21 cellular contexts compared by ENCODE assay signal in the genomic region with DNA sequence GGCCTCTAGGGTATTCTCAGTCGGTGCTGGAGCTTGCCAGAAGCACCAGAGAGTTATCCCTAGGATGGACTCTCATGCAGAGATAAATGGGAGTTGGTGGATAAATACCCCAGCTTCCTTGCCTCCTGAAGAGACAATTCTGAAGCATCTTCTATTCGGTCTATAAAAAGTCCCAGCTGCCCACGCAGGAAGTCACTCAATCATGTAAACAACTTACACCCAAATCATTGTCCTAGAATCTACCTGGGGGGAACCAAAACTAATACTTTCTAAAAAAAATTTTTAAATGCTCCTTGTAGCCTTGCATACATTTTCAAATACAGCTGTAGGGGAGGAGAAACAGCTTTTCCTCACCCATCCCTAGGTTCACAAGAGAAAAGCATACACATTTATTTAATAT.
DNase-seq lines count a peak whose midpoint lies in the region; ATAC-seq and TF ChIP-seq lines count a peak whose summit lies in the region.
"Had no signal": no experiment of that assay in that cellular context is flagged by ENCODE, and none has a peak within 500 bp of the region (broad histone marks: within the 10 kb centered on the region; RNA-seq: fewer than 3 reads in every experiment).

No MANE protein-coding gene starts in this region.

- no peak overlapping the region for H3K4me3 ChIP-seq in BLaER1
- H3K4me3 ChIP-seq in breast epithelium = no peak overlapping the region
- no peak overlapping the region for H3K4me3 ChIP-seq in osteoblast (ENCODE audit: insufficient read depth, low read length)
- H3K4me3 ChIP-seq: MG63 had no signal

- no peak for TF ChIP-seq POLR2A in breast epithelium (IDR thresholded peaks at IDR 0.05)

- DNase-seq in T-cell = no peak
- DNase-seq in islet precursor cell = peak; percentile 23
- no peak for DNase-seq in breast epithelium (ENCODE audit: low spot score in 2 of 2)
- DNase-seq in mucosa of gallbladder (ENCODE audit: low spot score) = no peak
- DNase-seq in osteoblast (ENCODE audit: insufficient read length, low spot score, missing footprints) = no peak
- no peak for DNase-seq in RWPE1 (ENCODE audit: low spot score)
- DNase-seq: 8988T; ACHN; Caco-2; CD8-positive, alpha-beta T cell; HCEC 1CT; KG1; MG63; NCI-H1417; NCI-H1694; NCI-H2029 treated with DMSO at 0.1 percent for 48 hours; NCI-H526 treated with DMSO at 0.1 percent for 48 hours; SHP77 treated with DMSO at 0.1 percent for 48 hours had no signal

- TF ChIP-seq CTCF in breast epithelium (IDR thresholded peaks at IDR 0.05) = no peak
- TF ChIP-seq CTCF in osteoblast (IDR thresholded peaks at IDR 0.05; ENCODE audit: extremely low read depth, low read depth, low read length) = no peak
- no peak for TF ChIP-seq CTCF in RWPE1 (conservative IDR thresholded peaks at IDR 0.05; ENCODE audit: low read depth)

- H3K27ac ChIP-seq in BLaER1 (no peak overlapping the region), breast epithelium (no peak overlapping the region), osteoblast (ENCODE audit: low read depth, low read length) (no peak overlapping the region), RWPE1 (no peak overlapping the region)

- H3K9me3 Mint-ChIP-seq in T-cell = peaks cover 0 to 12% (median 7%) of the 10 kb centered on the region in 3 donors
- H3K9me3 Mint-ChIP-seq: CD8-positive, alpha-beta T cell had no signal

- H3K9me3 ChIP-seq in BLaER1 = no peaks in the 10 kb centered on the region
- no peaks in the 10 kb centered on the region for H3K9me3 ChIP-seq in breast epithelium
- no peaks in the 10 kb centered on the region for H3K9me3 ChIP-seq in osteoblast (ENCODE audit: low read depth, low read length)
- H3K9me3 ChIP-seq: Caco-2, MG63 had no signal

- H4K20me1 ChIP-seq in BLaER1 = no peaks in the 10 kb centered on the region
- H4K20me1 ChIP-seq in osteoblast (ENCODE audit: insufficient read depth, low read length) = no peaks in the 10 kb centered on the region

- POLR2A ChIA-PET in T-cell (lab: Charles Lee) = no interaction called here
- POLR2A ChIA-PET in RWPE1 (lab: Yijun Ruan, JAX; ENCODE audit: low non-redundant PET) = no interaction called here

- H2AFZ ChIP-seq in osteoblast (ENCODE audit: low read length) = no peak overlapping the region

- peaks cover 6 to 7% of the 10 kb centered on the region in 2 donors for H3K27me3 Mint-ChIP-seq in T-cell

- intact Hi-C loops in breast epithelium (cut with DNase I; ENCODE audit: low total_unique reads) = no loop called here

- H3K4me1 ChIP-seq in BLaER1 = peaks cover 10% of the 10 kb centered on the region
- H3K4me1 ChIP-seq in breast epithelium = peaks cover 0 to 6% of the 10 kb centered on the region in 2 donors
- H3K4me1 ChIP-seq in osteoblast (ENCODE audit: insufficient read depth, low read length) = no peaks in the 10 kb centered on the region
- H3K4me1 ChIP-seq: Caco-2 had no signal

- H3K27ac Mint-ChIP-seq in T-cell = peak overlapping the region; percentile 74 to 81
- H3K27ac Mint-ChIP-seq: CD8-positive, alpha-beta T cell had no signal

- peak overlapping the region in 1 of 3 donors; percentile 22 for H3K4me3 Mint-ChIP-seq in T-cell
- H3K4me3 Mint-ChIP-seq: CD8-positive, alpha-beta T cell had no signal

- CTCF ChIA-PET in T-cell (lab: Charles Lee) (no interaction called here), RWPE1 (lab: Yijun Ruan, JAX) (no interaction called here)

- no peaks in the 10 kb centered on the region for H3K36me3 ChIP-seq in BLaER1
- no peaks in the 10 kb centered on the region for H3K36me3 ChIP-seq in breast epithelium
- H3K36me3 ChIP-seq in osteoblast (ENCODE audit: insufficient read depth, low read length) = no peaks in the 10 kb centered on the region
- H3K36me3 ChIP-seq: MG63 had no signal

- no peaks in the 10 kb centered on the region for H3K36me3 Mint-ChIP-seq in T-cell
- H3K36me3 Mint-ChIP-seq: CD8-positive, alpha-beta T cell had no signal

- peaks cover 13 to 23% (median 14%) of the 10 kb centered on the region in 3 donors for H3K4me1 Mint-ChIP-seq in T-cell

- H3K27me3 ChIP-seq in BLaER1 (no peaks in the 10 kb centered on the region), breast epithelium (no peaks in the 10 kb centered on the region), osteoblast (ENCODE audit: insufficient read depth, low read length) (peaks cover 5% of the 10 kb centered on the region)
- H3K27me3 ChIP-seq: MG63 had no signal

- no peaks in the 10 kb centered on the region for H3K79me2 ChIP-seq in osteoblast (ENCODE audit: insufficient read depth, low read length)

- H3K4me2 ChIP-seq in BLaER1 (peak overlapping the region; percentile 19; the same call in 1 of the 2 replicates), osteoblast (ENCODE audit: insufficient read depth, low read length) (no peak overlapping the region)

- ATAC-seq in GM18868 (IDR thresholded peaks at IDR 0.05; ENCODE audit: unreplicated experiment) (peak; percentile 70), T-cell (replicated peaks in 1 of 4) (no peak)
- ATAC-seq: CD8-positive, alpha-beta T cell; Panc1 had no signal

- no peak overlapping the region for H3K9ac ChIP-seq in BLaER1
